Comparison of ENCODE assay signal across 18 cellular contexts in the genomic region with DNA sequence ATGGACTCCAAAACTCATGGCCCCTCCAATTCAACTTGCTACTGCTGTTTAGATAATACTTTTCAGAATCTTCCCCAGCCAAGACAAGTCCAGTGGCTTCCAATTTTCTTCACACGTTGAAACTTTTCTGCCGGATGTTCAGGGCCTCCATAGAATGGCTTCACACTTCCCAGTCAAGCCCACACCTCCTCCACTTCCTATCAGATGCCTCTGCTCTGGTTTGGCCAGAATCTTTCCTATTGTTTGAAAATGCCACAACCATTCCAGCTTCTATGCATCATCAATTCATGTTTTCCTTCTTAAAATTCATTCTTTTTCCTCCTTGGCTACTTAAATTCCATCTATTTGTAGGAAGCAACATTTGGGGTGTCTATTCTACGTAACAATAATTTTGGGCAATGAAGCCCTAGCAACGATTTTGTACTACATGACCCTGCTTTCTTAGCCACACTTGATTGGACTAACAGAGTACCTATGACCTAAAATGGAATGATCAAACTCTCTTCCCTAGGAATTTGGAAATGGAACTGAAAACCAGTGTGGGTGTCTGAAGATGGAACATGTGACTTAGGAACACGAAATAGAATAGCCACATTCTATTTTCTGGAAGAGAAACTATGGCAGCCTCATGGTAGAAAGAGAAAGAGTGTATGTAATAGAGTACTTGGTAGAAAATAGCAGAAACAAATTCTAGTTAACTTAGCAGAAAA.
DNase-seq lines count a peak whose midpoint lies in the region; ATAC-seq and TF ChIP-seq lines count a peak whose summit lies in the region.
"Had no signal": no experiment of that assay in that cellular context is flagged by ENCODE, and none has a peak within 500 bp of the region (broad histone marks: within the 10 kb centered on the region; RNA-seq: fewer than 3 reads in every experiment).

No MANE protein-coding gene starts in this region.

- peak overlapping the region; percentile 98 for H2BK120ac ChIP-seq in IMR-90 (ENCODE audit: low read depth, low read length)
- no peak overlapping the region for H2BK120ac ChIP-seq in neuronal stem cell (ENCODE audit: low read depth, low read length)

- TF ChIP-seq EP300 in tibial nerve (IDR thresholded peaks at IDR 0.05): no peak

- dilution Hi-C loops in IMR-90 (cut with HindIII; ENCODE audit: low sequenced_read_pairs, unreplicated experiment): no loop called here

- H3K18ac ChIP-seq in IMR-90 (ENCODE audit: low read depth, low read length) (peak overlapping the region; percentile 98; the same call in 1 of the 2 replicates), neuronal stem cell (ENCODE audit: low read length) (no peak overlapping the region)

- CTCF ChIA-PET in IMR-90 (lab: Yijun Ruan, JAX): interaction anchor here (1.1 to 1.2 kb wide), 3 partner anchors 29 to 310 kb away, joined by 3 read pairs; no protein-coding TSS in a partner anchor

- H4K91ac ChIP-seq in IMR-90 (ENCODE audit: insufficient read depth, low read depth, low read length): peak overlapping the region; percentile 94
- H4K91ac ChIP-seq in neuronal stem cell (ENCODE audit: low read depth, low read length, poor library complexity): no peak overlapping the region

- POLR2A ChIA-PET in IMR-90 (lab: Charles Lee; ENCODE audit: unreplicated experiment): no interaction called here

- no peak overlapping the region; the same call in 1 of the 2 replicates for H2AK5ac ChIP-seq in IMR-90 (ENCODE audit: low read depth, low read length)
- no peak overlapping the region for H2AK5ac ChIP-seq in neuronal stem cell (ENCODE audit: low read depth, low read length)

- H3K4me1 ChIP-seq in IMR-90 (ENCODE audit: control insufficient read depth, insufficient read depth, low read length) (peaks cover 14% of the 10 kb centered on the region), tibial nerve (peaks cover 0 to 51% (median 20%) of the 10 kb centered on the region in 4 donors), neuronal stem cell (ENCODE audit: control insufficient read depth in 2 of 2, insufficient read depth in 1 of 2, low read depth in 1 of 2, low read length in 2 of 2) (peaks cover 0 to 6% of the 10 kb centered on the region in 2 donors)
- H3K4me1 ChIP-seq: HAP-1 had no signal

- H3K79me1 ChIP-seq in IMR-90 (ENCODE audit: low read depth in 1 of 2, low read length in 2 of 2) (no peaks in the 10 kb centered on the region; a peak in 1 of 4 replicates), neuronal stem cell (ENCODE audit: low read depth, low read length) (no peaks in the 10 kb centered on the region)

- H3K9ac ChIP-seq in IMR-90 (ENCODE audit: low read depth, low read length): no peak overlapping the region
- no peak overlapping the region for H3K9ac ChIP-seq in neuronal stem cell (ENCODE audit: low read depth, low read length, poor library complexity)

- H2BK15ac ChIP-seq in IMR-90 (ENCODE audit: low read depth, low read length) (peak overlapping the region; percentile 100), neuronal stem cell (ENCODE audit: low read length) (no peak overlapping the region)

- no CpG with 5 or more reads among the region's 5 CpGs for WGBS in IMR-90 (ENCODE audit: extremely low coverage in 2 of 2, insufficient read length in 1 of 2), 2 experiments
- WGBS in tibial nerve, 2 donors: 42 to 43% methylated on average over 5 of the region's 5 CpGs
- no CpG with 5 or more reads among the region's 5 CpGs for WGBS in neuronal stem cell (ENCODE audit: extremely low coverage in 2 of 2, insufficient read length in 2 of 2, insufficient replicate concordance in 1 of 2), 2 donors

- H3K4ac ChIP-seq in IMR-90 (ENCODE audit: low read depth, low read length): peak overlapping the region; percentile 97
- H3K4ac ChIP-seq in neuronal stem cell (ENCODE audit: low read length): no peak overlapping the region

- H3K56ac ChIP-seq in IMR-90 (ENCODE audit: extremely low read depth, insufficient read depth, low read length): peak overlapping the region; percentile 82

- peak overlapping the region; percentile 68 to 91 for H4K8ac ChIP-seq in IMR-90 (ENCODE audit: low read depth in 2 of 2, low read length in 2 of 2)
- H4K8ac ChIP-seq in neuronal stem cell (ENCODE audit: low read depth, low read length): no peak overlapping the region

- DNase-seq in A172 (ENCODE audit: low spot score) (peak; percentile 64), IMR-90 (no peak), astrocyte of the hippocampus (ENCODE audit: low read depth, low spot score) (peak; percentile 76), foreskin melanocyte (peak; percentile 71), tibial nerve (ENCODE audit: low spot score in 2 of 2) (no peak), NCI-H1436 treated with DMSO at 0.1 percent for 48 hours (lab: John Stamatoyannopoulos, UW) (no peak), neuronal stem cell (ENCODE audit: low spot score) (no peak)
- DNase-seq: activated CD4-positive, alpha-beta T cell treated with anti-CD3 and anti-CD28 coated beads, Interleukin-2, amount 50 U/mL, for 1 hour; activated T-cell treated with anti-CD3 and anti-CD28 coated beads, Interleukin-2, amount 50 U/mL, for 4 hours; CD8-positive, alpha-beta memory T cell; heart right ventricle; NCI-H1105; SHP77 treated with DMSO at 0.1 percent for 48 hours; tibial artery had no signal

- no peak for TF ChIP-seq RAD21 in IMR-90 (IDR thresholded peaks at IDR 0.05; ENCODE audit: low read length)

- ATAC-seq in IMR-90 (ENCODE audit: low read depth) (no peak), GM18868 (IDR thresholded peaks at IDR 0.05; ENCODE audit: unreplicated experiment) (no peak)

- H3K4me3 ChIP-seq in IMR-90 (ENCODE audit: insufficient read depth, low read depth, low read length) (no peak overlapping the region), tibial nerve (no peak overlapping the region), neuronal stem cell (ENCODE audit: low read length in 2 of 2) (no peak overlapping the region)
- H3K4me3 ChIP-seq: A549, HAP-1, heart right ventricle, skin epidermis, tibial artery had no signal

- peaks cover 16% of the 10 kb centered on the region for H3K9me1 ChIP-seq in IMR-90 (ENCODE audit: insufficient read depth, low read length)

- H3K14ac ChIP-seq in IMR-90 (replicated peaks; ENCODE audit: low read depth, low read length) (peak overlapping the region; percentile 89), neuronal stem cell (ENCODE audit: low read length) (no peak overlapping the region)

- peak overlapping the region; percentile 71 for H4K5ac ChIP-seq in IMR-90 (ENCODE audit: low read depth, low read length)

- no TSS peak for BruUV-seq in IMR-90 (replicated peaks; lab: Mats Ljungman, UMichigan)

- peak overlapping the region; percentile 96 for H2BK5ac ChIP-seq in IMR-90 (ENCODE audit: low read depth, low read length, poor library complexity, severe bottlenecking)
- H2BK5ac ChIP-seq in neuronal stem cell (ENCODE audit: low read length): no peak overlapping the region

- H2AFZ ChIP-seq in IMR-90 (replicated peaks; ENCODE audit: low read length, poor library complexity): no peak overlapping the region
- no peak overlapping the region for H2AFZ ChIP-seq in neuronal stem cell (ENCODE audit: low read length)

- no peak overlapping the region for H2BK12ac ChIP-seq in neuronal stem cell (ENCODE audit: low read length)

- H4K20me1 ChIP-seq in IMR-90 (ENCODE audit: insufficient read depth, low read length): no peaks in the 10 kb centered on the region

- H2BK20ac ChIP-seq in IMR-90 (ENCODE audit: low read depth, low read length): peak overlapping the region; percentile 97

- H3K23ac ChIP-seq in IMR-90 (ENCODE audit: low read depth, low read length) (peak overlapping the region; percentile 98; the same call in 1 of the 2 replicates), neuronal stem cell (ENCODE audit: low read depth, low read length, poor library complexity) (no peak overlapping the region)

- no peaks in the 10 kb centered on the region for H3K9me3 ChIP-seq in IMR-90 (ENCODE audit: control insufficient read depth, insufficient read depth, low read length)
- H3K9me3 ChIP-seq in tibial nerve: no peaks in the 10 kb centered on the region
- H3K9me3 ChIP-seq in neuronal stem cell (replicated peaks in 1 of 2; ENCODE audit: control insufficient read depth in 2 of 2, insufficient read depth in 1 of 2, low read depth in 1 of 2, low read length in 2 of 2): no peaks in the 10 kb centered on the region
- H3K9me3 ChIP-seq: A549, HAP-1, heart right ventricle, tibial artery had no signal

- in situ Hi-C loops in IMR-90 (cut with MboI; ENCODE audit: low sequenced_read_pairs): no loop called here

- no peak for TF ChIP-seq POLR2A in IMR-90 (IDR thresholded peaks at IDR 0.05; ENCODE audit: low read depth, low read length)
- TF ChIP-seq POLR2A in tibial nerve (IDR thresholded peaks at IDR 0.05): no peak

- H3K27ac ChIP-seq in IMR-90 (ENCODE audit: insufficient read depth, low read length): peak overlapping the region; percentile 83
- H3K27ac ChIP-seq in tibial nerve: peak overlapping the region in 1 of 4 donors; percentile 70
- no peak overlapping the region for H3K27ac ChIP-seq in neuronal stem cell (replicated peaks; ENCODE audit: low read length)
- H3K27ac ChIP-seq: A549, tibial artery had no signal

- H2AK9ac ChIP-seq in IMR-90 (replicated peaks; ENCODE audit: low read depth, low read length, poor library complexity): no peak overlapping the region

- TF ChIP-seq CTCF in IMR-90 (conservative IDR thresholded peaks at IDR 0.05; ENCODE audit: low read depth, low read length): no peak
- TF ChIP-seq CTCF in tibial nerve (IDR thresholded peaks at IDR 0.05): no peak

- intact Hi-C loops in IMR-90 (cut with micrococcal nuclease): no loop called here

- no peaks in the 10 kb centered on the region for H3K36me3 ChIP-seq in IMR-90 (ENCODE audit: control insufficient read depth, insufficient read depth, low read length)
- H3K36me3 ChIP-seq in tibial nerve: no peaks in the 10 kb centered on the region
- H3K36me3 ChIP-seq in neuronal stem cell (replicated peaks in 1 of 2; ENCODE audit: control insufficient read depth in 2 of 2, insufficient read depth in 2 of 2, low read length in 2 of 2): no peaks in the 10 kb centered on the region
- H3K36me3 ChIP-seq: HAP-1, heart right ventricle, tibial artery had no signal

- no peaks in the 10 kb centered on the region for H3K27me3 ChIP-seq in IMR-90 (ENCODE audit: control insufficient read depth, insufficient read depth, low read length)
- H3K27me3 ChIP-seq in tibial nerve: no peaks in the 10 kb centered on the region
- H3K27me3 ChIP-seq in neuronal stem cell (ENCODE audit: control insufficient read depth in 3 of 3, insufficient read depth in 3 of 3, low read depth in 1 of 3, low read length in 3 of 3): no peaks in the 10 kb centered on the region
- H3K27me3 ChIP-seq: heart right ventricle, tibial artery had no signal

- H3K4me2 ChIP-seq in IMR-90 (ENCODE audit: low read depth, low read length) (no peak overlapping the region; the same call in 1 of the 2 replicates), neuronal stem cell (ENCODE audit: insufficient read depth, low read length, poor library complexity, severe bottlenecking) (no peak overlapping the region)

Comparison
In these comparisons a context has a peak if more than half of its experiments do, and no peak if none do; other contexts are left out.
1. DNase-seq: peak in A172 (single experiment), astrocyte of the hippocampus (single experiment) and foreskin melanocyte (single experiment); none in IMR-90 (single experiment), tibial nerve (0 of 2), NCI-H1436 treated with DMSO at 0.1 percent for 48 hours (single experiment) and neuronal stem cell (single experiment).